In the genomic region with DNA sequence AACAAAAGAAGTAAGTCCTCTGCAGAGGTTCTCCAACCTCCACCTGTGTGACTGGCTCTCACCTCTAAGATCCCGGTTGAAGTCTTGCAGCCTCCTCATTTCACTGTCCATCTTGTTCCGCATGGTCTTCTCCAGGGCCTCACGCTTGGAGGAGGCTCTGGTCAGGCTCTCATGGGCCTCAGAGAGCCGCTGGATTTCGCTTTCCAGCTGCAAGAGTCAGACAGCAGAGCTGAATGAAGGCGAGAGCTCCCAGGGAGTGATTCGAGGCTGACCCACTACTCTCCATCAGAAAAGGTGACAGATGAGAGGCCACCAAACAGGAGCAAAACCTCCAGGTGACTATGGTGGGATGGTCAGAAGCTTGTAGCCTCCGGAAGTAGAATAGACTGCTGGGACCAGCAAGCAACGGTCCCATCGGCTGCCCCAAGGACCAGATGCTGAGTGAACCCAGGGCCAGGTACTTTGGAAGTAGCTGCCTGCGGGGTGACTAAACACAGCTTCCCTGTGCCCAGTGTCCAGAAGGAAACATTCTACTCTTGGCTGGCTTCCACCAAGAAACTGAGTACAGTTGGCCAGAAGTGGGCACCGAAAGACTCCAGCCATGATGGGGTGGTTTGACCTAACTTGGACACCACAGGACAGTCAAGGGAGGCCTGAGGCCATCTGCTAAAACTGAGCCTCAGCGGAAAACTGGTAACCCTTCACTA, we compare ENCODE assay signal across 2 cellular contexts.
A peak's percentile ranks its signal among the peaks of the same experiment; 100 is the strongest.
TF ChIP-seq lines count a peak whose summit lies in the region.

No MANE protein-coding gene starts in this region.

TF ChIP-seq in SK-N-SH, 30 proteins besides CTCF, POLR2A, EP300 and RAD21 (continued from another document):
- TF ChIP-seq, protein P1, sequence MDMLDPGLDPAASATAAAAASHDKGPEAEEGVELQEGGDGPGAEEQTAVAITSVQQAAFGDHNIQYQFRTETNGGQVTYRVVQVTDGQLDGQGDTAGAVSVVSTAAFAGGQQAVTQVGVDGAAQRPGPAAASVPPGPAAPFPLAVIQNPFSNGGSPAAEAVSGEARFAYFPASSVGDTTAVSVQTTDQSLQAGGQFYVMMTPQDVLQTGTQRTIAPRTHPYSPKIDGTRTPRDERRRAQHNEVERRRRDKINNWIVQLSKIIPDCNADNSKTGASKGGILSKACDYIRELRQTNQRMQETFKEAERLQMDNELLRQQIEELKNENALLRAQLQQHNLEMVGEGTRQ (IDR thresholded peaks at IDR 0.05; ENCODE audit: borderline replicate concordance, low read depth, low read length), result no peak
- no peak for TF ChIP-seq YY1 (IDR thresholded peaks at IDR 0.05; ENCODE audit: low read depth)
- TF ChIP-seq NFIC (IDR thresholded peaks at IDR 0.05; ENCODE audit: borderline replicate concordance), result peak; percentile 9; the same call in 1 of the 2 replicates
- no peak for TF ChIP-seq MXI1 (IDR thresholded peaks at IDR 0.05; ENCODE audit: low read depth, low read length)
- peak; percentile 20; the same call in 1 of the 2 replicates for TF ChIP-seq TCF12 (IDR thresholded peaks at IDR 0.05)
- TF ChIP-seq, protein P2, sequence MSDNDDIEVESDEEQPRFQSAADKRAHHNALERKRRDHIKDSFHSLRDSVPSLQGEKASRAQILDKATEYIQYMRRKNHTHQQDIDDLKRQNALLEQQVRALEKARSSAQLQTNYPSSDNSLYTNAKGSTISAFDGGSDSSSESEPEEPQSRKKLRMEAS (IDR thresholded peaks at IDR 0.05; ENCODE audit: low read depth), result no peak
- TF ChIP-seq FOXM1 (IDR thresholded peaks at IDR 0.05; ENCODE audit: low read depth), result no peak
TF ChIP-seq in SK-N-SH: peak in this region for 2.

TF ChIP-seq in SK-N-SH treated with all-trans-retinoic acid at 6 μM for 48 hours, 23 proteins besides CTCF, POLR2A, EP300 and RAD21 (continued from another document):
- TF ChIP-seq, protein P3, sequence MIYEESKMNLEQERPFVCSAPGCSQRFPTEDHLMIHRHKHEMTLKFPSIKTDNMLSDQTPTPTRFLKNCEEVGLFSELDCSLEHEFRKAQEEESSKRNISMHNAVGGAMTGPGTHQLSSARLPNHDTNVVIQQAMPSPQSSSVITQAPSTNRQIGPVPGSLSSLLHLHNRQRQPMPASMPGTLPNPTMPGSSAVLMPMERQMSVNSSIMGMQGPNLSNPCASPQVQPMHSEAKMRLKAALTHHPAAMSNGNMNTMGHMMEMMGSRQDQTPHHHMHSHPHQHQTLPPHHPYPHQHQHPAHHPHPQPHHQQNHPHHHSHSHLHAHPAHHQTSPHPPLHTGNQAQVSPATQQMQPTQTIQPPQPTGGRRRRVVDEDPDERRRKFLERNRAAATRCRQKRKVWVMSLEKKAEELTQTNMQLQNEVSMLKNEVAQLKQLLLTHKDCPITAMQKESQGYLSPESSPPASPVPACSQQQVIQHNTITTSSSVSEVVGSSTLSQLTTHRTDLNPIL (CRISPR knock-in tag; IDR thresholded peaks at IDR 0.05; ENCODE audit: low read depth), result no peak
- TF ChIP-seq, protein P4, sequence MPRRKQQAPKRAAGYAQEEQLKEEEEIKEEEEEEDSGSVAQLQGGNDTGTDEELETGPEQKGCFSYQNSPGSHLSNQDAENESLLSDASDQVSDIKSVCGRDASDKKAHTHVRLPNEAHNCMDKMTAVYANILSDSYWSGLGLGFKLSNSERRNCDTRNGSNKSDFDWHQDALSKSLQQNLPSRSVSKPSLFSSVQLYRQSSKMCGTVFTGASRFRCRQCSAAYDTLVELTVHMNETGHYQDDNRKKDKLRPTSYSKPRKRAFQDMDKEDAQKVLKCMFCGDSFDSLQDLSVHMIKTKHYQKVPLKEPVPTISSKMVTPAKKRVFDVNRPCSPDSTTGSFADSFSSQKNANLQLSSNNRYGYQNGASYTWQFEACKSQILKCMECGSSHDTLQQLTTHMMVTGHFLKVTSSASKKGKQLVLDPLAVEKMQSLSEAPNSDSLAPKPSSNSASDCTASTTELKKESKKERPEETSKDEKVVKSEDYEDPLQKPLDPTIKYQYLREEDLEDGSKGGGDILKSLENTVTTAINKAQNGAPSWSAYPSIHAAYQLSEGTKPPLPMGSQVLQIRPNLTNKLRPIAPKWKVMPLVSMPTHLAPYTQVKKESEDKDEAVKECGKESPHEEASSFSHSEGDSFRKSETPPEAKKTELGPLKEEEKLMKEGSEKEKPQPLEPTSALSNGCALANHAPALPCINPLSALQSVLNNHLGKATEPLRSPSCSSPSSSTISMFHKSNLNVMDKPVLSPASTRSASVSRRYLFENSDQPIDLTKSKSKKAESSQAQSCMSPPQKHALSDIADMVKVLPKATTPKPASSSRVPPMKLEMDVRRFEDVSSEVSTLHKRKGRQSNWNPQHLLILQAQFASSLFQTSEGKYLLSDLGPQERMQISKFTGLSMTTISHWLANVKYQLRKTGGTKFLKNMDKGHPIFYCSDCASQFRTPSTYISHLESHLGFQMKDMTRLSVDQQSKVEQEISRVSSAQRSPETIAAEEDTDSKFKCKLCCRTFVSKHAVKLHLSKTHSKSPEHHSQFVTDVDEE (CRISPR knock-in tag; IDR thresholded peaks at IDR 0.05), result no peak
- TF ChIP-seq ZNF8 (CRISPR knock-in tag; IDR thresholded peaks at IDR 0.05) (no peak), OSR1 (CRISPR knock-in tag; IDR thresholded peaks at IDR 0.05) (no peak), TOX (CRISPR knock-in tag; IDR thresholded peaks at IDR 0.05; ENCODE audit: borderline replicate concordance) (no peak)
- TF ChIP-seq, protein P5, sequence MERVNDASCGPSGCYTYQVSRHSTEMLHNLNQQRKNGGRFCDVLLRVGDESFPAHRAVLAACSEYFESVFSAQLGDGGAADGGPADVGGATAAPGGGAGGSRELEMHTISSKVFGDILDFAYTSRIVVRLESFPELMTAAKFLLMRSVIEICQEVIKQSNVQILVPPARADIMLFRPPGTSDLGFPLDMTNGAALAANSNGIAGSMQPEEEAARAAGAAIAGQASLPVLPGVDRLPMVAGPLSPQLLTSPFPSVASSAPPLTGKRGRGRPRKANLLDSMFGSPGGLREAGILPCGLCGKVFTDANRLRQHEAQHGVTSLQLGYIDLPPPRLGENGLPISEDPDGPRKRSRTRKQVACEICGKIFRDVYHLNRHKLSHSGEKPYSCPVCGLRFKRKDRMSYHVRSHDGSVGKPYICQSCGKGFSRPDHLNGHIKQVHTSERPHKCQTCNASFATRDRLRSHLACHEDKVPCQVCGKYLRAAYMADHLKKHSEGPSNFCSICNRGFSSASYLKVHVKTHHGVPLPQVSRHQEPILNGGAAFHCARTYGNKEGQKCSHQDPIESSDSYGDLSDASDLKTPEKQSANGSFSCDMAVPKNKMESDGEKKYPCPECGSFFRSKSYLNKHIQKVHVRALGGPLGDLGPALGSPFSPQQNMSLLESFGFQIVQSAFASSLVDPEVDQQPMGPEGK (CRISPR knock-in tag; IDR thresholded peaks at IDR 0.05; ENCODE audit: borderline replicate concordance), result no peak
